In genomic region chr12:1056390-1056789, GRCh38 we compare ENCODE assay signal across 20 cellular contexts.
"Had no signal": no experiment of that assay in that cellular context is flagged by ENCODE, and none has a peak within 500 bp of the region (broad histone marks: within the 10 kb centered on the region; RNA-seq: fewer than 3 reads in every experiment).

No MANE protein-coding gene starts in this region.

- FAIRE-seq: frontal cortex, islet of Langerhans had no signal

- H3K36me3 ChIP-seq: ascending aorta, thoracic aorta, upper lobe of left lung had no signal

- H3K27me3 ChIP-seq: ascending aorta, upper lobe of left lung had no signal

- ATAC-seq: activated T-cell treated with anti-CD3 and anti-CD28 coated beads, Interleukin-2, amount 50 U/mL, for 72 hours; left cardiac atrium; natural killer cell treated with Interleukin-12 subunit alpha and Interleukin-12 subunit beta and Interleukin-15 and Interleukin-18, amount 100 ng/mL, for 72 hours; stimulated activated naive B cell treated with anti-CD40 and anti-IgM and Interleukin-4, amounts not matched to agents 10 μg/mL and 1 μg/mL and 100 μg/mL, for 72 hours; T-helper 17 cell had no signal

- H3K27me3 Mint-ChIP-seq: activated naive CD4-positive, alpha-beta T cell treated with anti-CD3 and anti-CD28 coated beads, Interleukin-2, amount 50 U/mL, for 24 hours; natural killer cell treated with Interleukin-12 subunit alpha and Interleukin-12 subunit beta and Interleukin-15 and Interleukin-18, amount 100 ng/mL, for 72 hours; stimulated activated naive B cell treated with anti-CD40 and anti-IgM and Interleukin-4, amounts not matched to agents 10 μg/mL and 1 μg/mL and 100 μg/mL, for 72 hours; T-helper 17 cell had no signal

- H3K27ac ChIP-seq: ascending aorta, thoracic aorta, upper lobe of left lung, VCaP had no signal

- H3K4me3 ChIP-seq: ascending aorta, lung, thoracic aorta, upper lobe of left lung had no signal

- DNase-seq: activated CD4-positive, alpha-beta T cell treated with anti-CD3 and anti-CD28 coated beads for 1 hour; activated gamma-delta T cell; activated T-cell treated with anti-CD3 and anti-CD28 coated beads, Interleukin-2, amount 50 U/mL, for 72 hours; cerebellar nuclear complex; cortex of kidney; head of caudate nucleus; left cardiac atrium; nucleus accumbens; stimulated activated naive B cell treated with anti-CD40 and anti-IgM and Interleukin-4, amounts not matched to agents 10 μg/mL and 1 μg/mL and 100 μg/mL, for 72 hours; T-helper 17 cell; upper lobe of left lung had no signal

- H3K27ac Mint-ChIP-seq: activated naive CD4-positive, alpha-beta T cell treated with anti-CD3 and anti-CD28 coated beads, Interleukin-2, amount 50 U/mL, for 24 hours; activated T-cell treated with anti-CD3 and anti-CD28 coated beads, Interleukin-2, amount 50 U/mL, for 72 hours; mesothelial cell of epicardium; natural killer cell treated with Interleukin-12 subunit alpha and Interleukin-12 subunit beta and Interleukin-15 and Interleukin-18, amount 100 ng/mL, for 72 hours; stimulated activated naive B cell treated with anti-CD40 and anti-IgM and Interleukin-4, amounts not matched to agents 10 μg/mL and 1 μg/mL and 100 μg/mL, for 72 hours; T-helper 17 cell had no signal

- H3K4me3 Mint-ChIP-seq: activated naive CD4-positive, alpha-beta T cell treated with anti-CD3 and anti-CD28 coated beads, Interleukin-2, amount 50 U/mL, for 24 hours; activated T-cell treated with anti-CD3 and anti-CD28 coated beads, Interleukin-2, amount 50 U/mL, for 72 hours; mesothelial cell of epicardium; natural killer cell treated with Interleukin-12 subunit alpha and Interleukin-12 subunit beta and Interleukin-15 and Interleukin-18, amount 100 ng/mL, for 72 hours; stimulated activated naive B cell treated with anti-CD40 and anti-IgM and Interleukin-4, amounts not matched to agents 10 μg/mL and 1 μg/mL and 100 μg/mL, for 72 hours; T-helper 17 cell had no signal
